Comparison of ENCODE assay signal across 8 cellular contexts in genomic region chr7:13989138-13989943, GRCh38. TPM values are rescaled to one million over a fixed set of nuclear protein-coding genes. Genes with fewer than 3 reads are reported as not detected.
DNase-seq lines count a peak whose midpoint lies in the region; ATAC-seq and TF ChIP-seq lines count a peak whose summit lies in the region.

Gene ETV1, minus strand, starts transcription at chr7:13989666. Its CDS starts 614 bp downstream, at chr7:13989052.

- H3K4me3 ChIP-seq in DOHH2 (ENCODE audit: low read length) (peak within 1 kb of the TSS; percentile 72), SU-DHL-6 (ENCODE audit: insufficient read depth, low read length, poor library complexity, severe bottlenecking) (no peak within 1 kb of the TSS), mucosa of descending colon (no peak within 1 kb of the TSS), uterus (peak within 1 kb of the TSS; percentile 57 to 70)

- no peaks in the 10 kb centered on the region for H3K79me2 ChIP-seq in DOHH2 (ENCODE audit: control insufficient read depth, low read length)
- H3K79me2 ChIP-seq in SU-DHL-6 (ENCODE audit: insufficient read depth, low read length), result no peaks in the 10 kb centered on the region

- peak; percentile 89 for DNase-seq in NCI-H1105 treated with DMSO at 0.1 percent for 48 hours (lab: John Stamatoyannopoulos, UW)
- peak; percentile 71 for DNase-seq in fibroblast of gingiva (ENCODE audit: low read depth)
- DNase-seq in mucosa of descending colon, result peak; percentile 44 to 59 (median 48)
- DNase-seq in uterus, result peak; percentile 54 to 58
- DNase-seq in stimulated activated CD4-positive, alpha-beta T cell treated with anti-CD3 and anti-CD28 coated beads, Interleukin-1b, Interleukin-23, amount 100 ng/mL, for 48 hours, result no peak
- no peak for DNase-seq in activated naive CD4-positive, alpha-beta T cell treated with anti-CD3 and anti-CD28 coated beads, Interleukin-2, amount 50 U/mL, for 72 hours (ENCODE audit: low spot score in 2 of 2)

- no peaks in the 10 kb centered on the region for H4K20me1 ChIP-seq in DOHH2 (ENCODE audit: control insufficient read depth, insufficient read depth, low read depth, low read length)
- no peaks in the 10 kb centered on the region for H4K20me1 ChIP-seq in SU-DHL-6 (ENCODE audit: low read depth, low read length)

- H3K27me3 ChIP-seq in DOHH2 (ENCODE audit: control insufficient read depth, low read length) (0 out of 2 replicates have a peak, but pooled peaks cover 2% of the 10 kb centered on the region), SU-DHL-6 (ENCODE audit: low read length) (no peaks in the 10 kb centered on the region), uterus (no peaks in the 10 kb centered on the region)

- peaks cover 4% of the 10 kb centered on the region; the same call in 1 of the 2 replicates for H3K9me3 ChIP-seq in DOHH2 (ENCODE audit: control insufficient read depth, insufficient read depth, low read length)
- peaks cover 5% of the 10 kb centered on the region; the same call in 1 of the 2 replicates for H3K9me3 ChIP-seq in SU-DHL-6 (ENCODE audit: insufficient read depth, low read length)
- H3K9me3 ChIP-seq in mucosa of descending colon, result no peaks in the 10 kb centered on the region
- H3K9me3 ChIP-seq in uterus, result no peaks in the 10 kb centered on the region

- peak within 1 kb of the TSS; percentile 54 for H2AFZ ChIP-seq in SU-DHL-6 (ENCODE audit: low read depth, low read length, severe bottlenecking)

- no peak for TF ChIP-seq POLR2A in uterus (IDR thresholded peaks at IDR 0.05)

- no peak within 1 kb of the TSS for H3K27ac ChIP-seq in DOHH2 (ENCODE audit: low read depth, low read length)
- H3K27ac ChIP-seq in SU-DHL-6 (ENCODE audit: low read depth, low read length), result no peak within 1 kb of the TSS
- peak within 1 kb of the TSS; percentile 86 to 93 for H3K27ac ChIP-seq in uterus

- no peak within 1 kb of the TSS for H3K27ac Mint-ChIP-seq in activated naive CD4-positive, alpha-beta T cell treated with anti-CD3 and anti-CD28 coated beads, Interleukin-2, amount 50 U/mL, for 72 hours

- no peak for TF ChIP-seq CTCF in DOHH2 (IDR thresholded peaks at IDR 0.05; ENCODE audit: low read depth, low read length, poor library complexity, severe bottlenecking)
- no peak for TF ChIP-seq CTCF in SU-DHL-6 (IDR thresholded peaks at IDR 0.05; ENCODE audit: insufficient read depth, low read length, poor library complexity, severe bottlenecking)
- no peak for TF ChIP-seq CTCF in mucosa of descending colon (IDR thresholded peaks at IDR 0.05)
- TF ChIP-seq CTCF in uterus (IDR thresholded peaks at IDR 0.05), result peak in 2 of 4 experiments; percentile 7 to 34

- H3K36me3 ChIP-seq in DOHH2 (ENCODE audit: control insufficient read depth, low read length), result no peaks in the 10 kb centered on the region
- H3K36me3 ChIP-seq in SU-DHL-6 (ENCODE audit: low read length), result no peaks in the 10 kb centered on the region
- no peaks in the 10 kb centered on the region for H3K36me3 ChIP-seq in mucosa of descending colon (ENCODE audit: low read depth)
- no peaks in the 10 kb centered on the region for H3K36me3 ChIP-seq in uterus

- ATAC-seq in mucosa of descending colon, result peak; percentile 31
- ATAC-seq in activated naive CD4-positive, alpha-beta T cell treated with anti-CD3 and anti-CD28 coated beads, Interleukin-2, amount 50 U/mL, for 72 hours, result no peak

- intact Hi-C loops in mucosa of descending colon (cut with DNase I, micrococcal nuclease) (no loop called here), uterus (cut with DNase I; ENCODE audit: low total_unique reads) (no loop called here)

- no peaks in the 10 kb centered on the region for H3K9me3 Mint-ChIP-seq in activated naive CD4-positive, alpha-beta T cell treated with anti-CD3 and anti-CD28 coated beads, Interleukin-2, amount 50 U/mL, for 72 hours

- H3K9me2 ChIP-seq in DOHH2 (replicated peaks; ENCODE audit: control insufficient read depth, low read length) (no peaks in the 10 kb centered on the region), SU-DHL-6 (replicated peaks; ENCODE audit: insufficient read depth, low read length) (no peaks in the 10 kb centered on the region)

- no peak within 1 kb of the TSS for H3K9ac ChIP-seq in SU-DHL-6 (ENCODE audit: low read length)

- H3F3A ChIP-seq in DOHH2 (ENCODE audit: control insufficient read depth, insufficient read depth) (no peaks in the 10 kb centered on the region), SU-DHL-6 (ENCODE audit: insufficient read depth) (no peaks in the 10 kb centered on the region)

- peak within 1 kb of the TSS; percentile 72 for H3K4me2 ChIP-seq in DOHH2 (ENCODE audit: low read length)
- peak within 1 kb of the TSS; percentile 12 for H3K4me2 ChIP-seq in SU-DHL-6 (ENCODE audit: low read depth, low read length, poor library complexity, severe bottlenecking)

- H3K4me1 ChIP-seq in DOHH2 (ENCODE audit: control insufficient read depth, low read length), result peaks cover 17% of the 10 kb centered on the region
- no peaks in the 10 kb centered on the region for H3K4me1 ChIP-seq in mucosa of descending colon (ENCODE audit: low read depth)
- no peaks in the 10 kb centered on the region for H3K4me1 ChIP-seq in uterus

- H3K36me3 Mint-ChIP-seq in activated naive CD4-positive, alpha-beta T cell treated with anti-CD3 and anti-CD28 coated beads, Interleukin-2, amount 50 U/mL, for 72 hours, result no peaks in the 10 kb centered on the region

RNA-seq across cellular contexts. Expression of gene ETV1, which starts in this region (rescaled TPM):
- total RNA-seq in mucosa of descending colon, result 10 to 100 TPM in 1 of 3 donors, 1 to 10 TPM in 2; 2.6 to 16.9 (median 5.9) TPM
- 10 to 100 TPM in 1 of 4 donors, 1 to 10 TPM in 3; 1.5 to 35.3 (median 5.2) TPM for total RNA-seq in uterus
- not detected for total RNA-seq in activated naive CD4-positive, alpha-beta T cell treated with anti-CD3 and anti-CD28 coated beads, Interleukin-2, amount 50 U/mL, for 72 hours

Comparison
In these comparisons a context has a peak if more than half of its experiments do, and no peak if none do; other contexts are left out.
1. H3K27ac ChIP-seq: peak in uterus (2 of 2); none in DOHH2 (single experiment) and SU-DHL-6 (single experiment).
2. H3K4me3 ChIP-seq: peak in DOHH2 (single experiment) and uterus (2 of 2); none in SU-DHL-6 (single experiment) and mucosa of descending colon (single experiment).
3. DNase-seq: peak in NCI-H1105 treated with DMSO at 0.1 percent for 48 hours (single experiment), fibroblast of gingiva (single experiment), mucosa of descending colon (3 of 3) and uterus (2 of 2); none in stimulated activated CD4-positive, alpha-beta T cell treated with anti-CD3 and anti-CD28 coated beads, Interleukin-1b, Interleukin-23, amount 100 ng/mL, for 48 hours (single experiment) and activated naive CD4-positive, alpha-beta T cell treated with anti-CD3 and anti-CD28 coated beads, Interleukin-2, amount 50 U/mL, for 72 hours (0 of 2).